In genomic region chr9:95641591-95641990, GRCh38 we compare ENCODE assay signal across 19 cellular contexts.
DNase-seq lines count a peak whose midpoint lies in the region; ATAC-seq and TF ChIP-seq lines count a peak whose summit lies in the region.
"Had no signal": no experiment of that assay in that cellular context is flagged by ENCODE, and none has a peak within 500 bp of the region (broad histone marks: within the 10 kb centered on the region; RNA-seq: fewer than 3 reads in every experiment).

No MANE protein-coding gene starts in this region.

- CTCF ChIA-PET in PC-3 (lab: Charles Lee), result no interaction called here

- no peak overlapping the region for H2AFZ ChIP-seq in PC-3 (ENCODE audit: low read length)

- H3K36me3 ChIP-seq in PC-3 (ENCODE audit: low read depth, low read length) (no peaks in the 10 kb centered on the region), heart right ventricle (no peaks in the 10 kb centered on the region), upper lobe of right lung (no peaks in the 10 kb centered on the region)
- H3K36me3 ChIP-seq: HAP-1, WERI-Rb-1 had no signal

- H3K27ac ChIP-seq in PC-3 (ENCODE audit: low read length) (no peak overlapping the region), heart right ventricle (no peak overlapping the region), upper lobe of right lung (no peak overlapping the region)
- H3K27ac ChIP-seq: epithelial cell of prostate, WERI-Rb-1 had no signal

- H3K9me3 ChIP-seq in PC-3 (ENCODE audit: low read length) (no peaks in the 10 kb centered on the region), heart right ventricle (peaks cover 0 to 29% (median 0%) of the 10 kb centered on the region in 11 donors), upper lobe of right lung (no peaks in the 10 kb centered on the region)
- H3K9me3 ChIP-seq: HAP-1 had no signal

- H3K4me2 ChIP-seq in PC-3 (ENCODE audit: low read length), result no peak overlapping the region
- H3K4me2 ChIP-seq: smooth muscle cell had no signal

- WGBS in heart right ventricle, 2 donors, result 83 to 85% methylated on average over 6 of the region's 6 CpGs

- H3K9ac ChIP-seq in PC-3 (ENCODE audit: low read length), result no peak overlapping the region

- H3K27me3 ChIP-seq in PC-3 (ENCODE audit: low read length), result peaks cover 17% of the 10 kb centered on the region
- H3K27me3 ChIP-seq in heart right ventricle, result no peaks in the 10 kb centered on the region
- H3K27me3 ChIP-seq in upper lobe of right lung, result no peaks in the 10 kb centered on the region

- DNase-seq in DMS 273 treated with DMSO at 0.1 percent for 48 hours (lab: John Stamatoyannopoulos, UW) (peak; percentile 14), LNCaP clone FGC (ENCODE audit: low read depth) (peak; percentile 25), PC-3 (peak; percentile 17), foreskin melanocyte (peak; percentile 21), heart right ventricle (no peak), upper lobe of right lung (no peak)
- DNase-seq: activated CD4-positive, alpha-beta T cell treated with anti-CD3 and anti-CD28 coated beads, Interleukin-2, amount 50 U/mL, for 48 hours; activated T-cell treated with anti-CD3 and anti-CD28 coated beads, Interleukin-2, amount 50 U/mL, for 24 hours; cortex of kidney; immature natural killer cell; KG1; natural killer cell; posterior cingulate gyrus; WERI-Rb-1 had no signal

- H3K4me1 ChIP-seq in PC-3 (ENCODE audit: insufficient read depth, low read length) (no peaks in the 10 kb centered on the region), heart right ventricle (peaks cover 0 to 10% (median 0%) of the 10 kb centered on the region in 9 donors), upper lobe of right lung (no peaks in the 10 kb centered on the region)

- intact Hi-C loops in PC-3 (cut with micrococcal nuclease), result no loop called here
- intact Hi-C loops in heart right ventricle (cut with DNase I), result no loop called here
- intact Hi-C loops in upper lobe of right lung (cut with DNase I), result no loop called here

- TF ChIP-seq CTCF in LNCaP clone FGC (IDR thresholded peaks at IDR 0.05; ENCODE audit: control insufficient read depth, extremely low read depth, insufficient read depth) (no peak), PC-3 (conservative IDR thresholded peaks at IDR 0.05; ENCODE audit: low read depth, low read length) (no peak), heart right ventricle (IDR thresholded peaks at IDR 0.05) (no peak), upper lobe of right lung (IDR thresholded peaks at IDR 0.05) (no peak)

- no peaks in the 10 kb centered on the region for H3F3A ChIP-seq in PC-3 (ENCODE audit: low read length, unreplicated experiment)

- no TSS peak for BruUV-seq in PC-3 (replicated peaks; lab: Mats Ljungman, UMichigan)

- no peaks in the 10 kb centered on the region for H3K79me2 ChIP-seq in PC-3 (ENCODE audit: low read length)

- H3K9me2 ChIP-seq in PC-3 (replicated peaks; ENCODE audit: low read length), result no peaks in the 10 kb centered on the region

- POLR2A ChIA-PET in PC-3 (lab: Charles Lee; ENCODE audit: unreplicated experiment), result no interaction called here

- H4K20me1 ChIP-seq in PC-3 (ENCODE audit: low read length), result no peaks in the 10 kb centered on the region

- no peak overlapping the region for H3K4me3 ChIP-seq in LNCaP clone FGC (ENCODE audit: low read depth, low read length)
- no peak overlapping the region for H3K4me3 ChIP-seq in PC-3 (ENCODE audit: low read length)
- H3K4me3 ChIP-seq in heart right ventricle, result no peak overlapping the region
- no peak overlapping the region for H3K4me3 ChIP-seq in upper lobe of right lung
- H3K4me3 ChIP-seq: HAP-1, lung, smooth muscle cell had no signal

- ATAC-seq in PC-3, result no peak
- no peak for ATAC-seq in heart right ventricle
- ATAC-seq in upper lobe of right lung, result no peak
- ATAC-seq in GM18907 (IDR thresholded peaks at IDR 0.05; ENCODE audit: unreplicated experiment), result no peak
- ATAC-seq: natural killer cell had no signal

Comparison
In these comparisons a context has a peak if more than half of its experiments do, and no peak if none do; other contexts are left out.
1. DNase-seq: peak in DMS 273 treated with DMSO at 0.1 percent for 48 hours (single experiment), LNCaP clone FGC (single experiment), PC-3 (single experiment) and foreskin melanocyte (single experiment); none in heart right ventricle (0 of 2) and upper lobe of right lung (single experiment).